29 cellular contexts compared by ENCODE assay signal in genomic region chr2:106099691-106100090, GRCh38.
"Had no signal": no experiment of that assay in that cellular context is flagged by ENCODE, and none has a peak within 500 bp of the region (broad histone marks: within the 10 kb centered on the region; RNA-seq: fewer than 3 reads in every experiment).

No MANE protein-coding gene starts in this region.

- ATAC-seq: left cardiac atrium; left lung; lower lobe of right lung; pancreas; right cardiac atrium; sciatic nerve; stimulated activated naive B cell treated with anti-CD40 and anti-IgM and Interleukin-4, amounts not matched to agents 10 μg/mL and 1 μg/mL and 100 μg/mL, for 72 hours; stimulated activated naive CD8-positive, alpha-beta T cell treated with anti-CD3 and anti-CD28 coated beads, Interleukin-15, Interleukin-2, amounts not matched to agents 100 U/mL and 50 U/mL, for 24 hours; upper lobe of right lung had no signal

- H3K9me3 ChIP-seq: left lung, lower lobe of right lung, pancreas, prostate gland, stomach, testis, thyroid gland, transverse colon, upper lobe of right lung had no signal

- H3K36me3 ChIP-seq: pancreas, prostate gland, transverse colon had no signal

- H3K27ac Mint-ChIP-seq: mesothelial cell of epicardium, nephron had no signal

- DNase-seq: hippocampal formation; kidney glomerular epithelial cell; left cardiac atrium; left lung; lower lobe of right lung; mesendoderm; naive B cell; nucleus accumbens; pancreas; posterior cingulate gyrus; retina; right cardiac atrium; stimulated activated CD4-positive, alpha-beta T cell treated with anti-CD3 and anti-CD28 coated beads, Interleukin-12 subunit alpha, Interleukin-12 subunit beta, amount 100 ng/mL, for 4 hours; stimulated activated CD4-positive, alpha-beta T cell treated with anti-CD3 and anti-CD28 coated beads, Interleukin-15, amount 100 ng/mL, for 24 hours; stimulated activated CD4-positive, alpha-beta T cell treated with anti-CD3 and anti-CD28 coated beads, Interleukin-2, amount 100 ng/mL, for 24 hours; stimulated activated CD4-positive, alpha-beta T cell treated with anti-CD3 and anti-CD28 coated beads, Interleukin-4, amount 100 ng/mL, for 1 hour; stimulated activated naive B cell treated with anti-CD40 and anti-IgM and Interleukin-4, amounts not matched to agents 10 μg/mL and 1 μg/mL and 100 μg/mL, for 72 hours; stimulated activated naive CD8-positive, alpha-beta T cell treated with anti-CD3 and anti-CD28 coated beads, Interleukin-15, Interleukin-2, amounts not matched to agents 100 U/mL and 50 U/mL, for 24 hours; stomach; testis; thyroid gland; transverse colon; upper lobe of right lung had no signal

- H3K27me3 Mint-ChIP-seq: naive B cell; stimulated activated naive B cell treated with anti-CD40 and anti-IgM and Interleukin-4, amounts not matched to agents 10 μg/mL and 1 μg/mL and 100 μg/mL, for 72 hours had no signal

- H3K27me3 ChIP-seq: left lung, pancreas, stomach, testis, thyroid gland, transverse colon, upper lobe of right lung had no signal

- H3K4me3 Mint-ChIP-seq: mesothelial cell of epicardium; nephron; neural crest cell; stimulated activated naive B cell treated with anti-CD40 and anti-IgM and Interleukin-4, amounts not matched to agents 10 μg/mL and 1 μg/mL and 100 μg/mL, for 72 hours had no signal

- H3K9me3 Mint-ChIP-seq: mesothelial cell of epicardium; naive B cell; nephron; neural crest cell; stimulated activated naive B cell treated with anti-CD40 and anti-IgM and Interleukin-4, amounts not matched to agents 10 μg/mL and 1 μg/mL and 100 μg/mL, for 72 hours had no signal

- H3K4me3 ChIP-seq: left lung, lower lobe of right lung, pancreas, prostate gland, skin epidermis, stomach, testis, thyroid gland, transverse colon, upper lobe of right lung had no signal

- H3K4me1 ChIP-seq: lower lobe of right lung, pancreas, prostate gland, testis, thyroid gland, transverse colon, upper lobe of right lung had no signal

- H3K27ac ChIP-seq: left lung, lower lobe of right lung, pancreas, prostate gland, skin epidermis, stomach, testis, thyroid gland, transverse colon, upper lobe of right lung had no signal
